Comparison of ENCODE assay signal across 22 cellular contexts in the genomic region with DNA sequence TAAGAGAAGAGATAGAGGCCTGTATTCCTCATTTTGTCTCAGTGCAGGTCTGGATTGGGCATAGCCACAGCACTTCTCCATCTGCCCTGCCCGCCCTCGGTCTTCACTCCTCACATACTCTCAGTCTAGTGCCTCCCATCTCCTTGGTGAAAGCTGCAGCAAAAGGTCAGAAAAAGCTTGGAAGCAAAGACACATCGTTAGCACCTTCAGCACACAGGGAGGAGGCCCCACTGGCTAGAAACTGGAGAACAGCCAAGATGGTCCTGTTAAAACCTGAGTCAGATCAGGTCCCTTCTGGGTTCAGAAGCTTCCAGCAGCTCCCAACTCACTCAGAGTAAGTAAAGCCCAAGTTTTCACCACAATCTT. TPM values are rescaled to one million over a fixed set of nuclear protein-coding genes. Genes with fewer than 3 reads are reported as not detected.
DNase-seq lines count a peak whose midpoint lies in the region; ATAC-seq, FAIRE-seq and TF ChIP-seq lines count a peak whose summit lies in the region.
"Had no signal": no experiment of that assay in that cellular context is flagged by ENCODE, and none has a peak within 500 bp of the region (broad histone marks: within the 10 kb centered on the region; RNA-seq: fewer than 3 reads in every experiment).

No MANE protein-coding gene starts in this region.

- H3K27ac Mint-ChIP-seq in CD4-positive, alpha-beta T cell, result no peak overlapping the region
- H3K27ac Mint-ChIP-seq: mesothelial cell of epicardium; stimulated activated naive CD8-positive, alpha-beta T cell treated with anti-CD3 and anti-CD28 coated beads, Interleukin-15, amount 100 ng/mL, for 72 hours had no signal

- no peak for ATAC-seq in CD4-positive, alpha-beta T cell (ENCODE audit: poor library complexity)
- no peak for ATAC-seq in HG03196 (IDR thresholded peaks at IDR 0.05; ENCODE audit: unreplicated experiment)
- ATAC-seq: Panc1; stimulated activated naive CD8-positive, alpha-beta T cell treated with anti-CD3 and anti-CD28 coated beads, Interleukin-15, amount 100 ng/mL, for 72 hours had no signal

- no peaks in the 10 kb centered on the region for H3K9me3 ChIP-seq in CD4-positive, alpha-beta T cell (ENCODE audit: control insufficient read depth, low read length)
- H3K9me3 ChIP-seq in kidney (ENCODE audit: control insufficient read depth in 1 of 2, low read length in 2 of 2) (no peaks in the 10 kb centered on the region), ovary (no peaks in the 10 kb centered on the region)
- H3K9me3 ChIP-seq: transverse colon had no signal

- POLR2A ChIA-PET in CD4-positive, alpha-beta T cell (lab: Charles Lee), result no interaction called here

- no peak for FAIRE-seq in kidney (lab: Jason Lieb, UNC)
- FAIRE-seq: endometrium, GM12891 had no signal

- 75 to 83% (median 77%) methylated on average over 3 of the region's 3 CpGs for WGBS in ovary, 3 donors

- H3K9ac ChIP-seq in kidney (ENCODE audit: low read length in 2 of 2), result no peak overlapping the region

- no peak for TF ChIP-seq POLR2A in ovary (IDR thresholded peaks at IDR 0.05)

- no peak overlapping the region for H3K27ac ChIP-seq in CD4-positive, alpha-beta T cell (ENCODE audit: low read depth, low read length)
- H3K27ac ChIP-seq in kidney (ENCODE audit: low read depth in 2 of 2, low read length in 2 of 2), result no peak overlapping the region
- no peak overlapping the region for H3K27ac ChIP-seq in ovary

- intact Hi-C loops in CD4-positive, alpha-beta T cell (cut with DNase I, micrococcal nuclease), result loop anchor here in 1 of 2 experiments (5.0 kb wide), 4 partner anchors 119 to 1314 kb away; a partner anchor contains a TSS
- intact Hi-C loops in kidney (cut with DNase I) (no loop called here), ovary (cut with DNase I) (loop anchor here in 3 of 4 donors (5.0 kb wide), 2 partner anchors 91 to 119 kb away; a partner anchor contains a TSS)

- H3K27me3 ChIP-seq in CD4-positive, alpha-beta T cell (ENCODE audit: control insufficient read depth, insufficient read depth, low read length), result peaks cover 49% of the 10 kb centered on the region
- no peaks in the 10 kb centered on the region for H3K27me3 ChIP-seq in ovary

- H3K4me3 Mint-ChIP-seq in CD4-positive, alpha-beta T cell, result peak overlapping the region; percentile 91

- H3K9me3 Mint-ChIP-seq in CD4-positive, alpha-beta T cell, result no peaks in the 10 kb centered on the region
- H3K9me3 Mint-ChIP-seq: mesothelial cell of epicardium; stimulated activated naive CD8-positive, alpha-beta T cell treated with anti-CD3 and anti-CD28 coated beads, Interleukin-15, amount 100 ng/mL, for 72 hours had no signal

- H3K36me3 ChIP-seq in kidney (ENCODE audit: control insufficient read depth in 1 of 2, insufficient read depth in 2 of 2, low read length in 2 of 2) (no peaks in the 10 kb centered on the region), ovary (no peaks in the 10 kb centered on the region)
- H3K36me3 ChIP-seq: transverse colon, WERI-Rb-1 had no signal

- TF ChIP-seq EP300 in ovary (IDR thresholded peaks at IDR 0.05), result no peak

- peaks cover 17% of the 10 kb centered on the region for H3K4me1 Mint-ChIP-seq in CD4-positive, alpha-beta T cell (ENCODE audit: low read depth)

- no peak overlapping the region for H3K4me3 ChIP-seq in kidney (ENCODE audit: low read length in 2 of 2)
- no peak overlapping the region for H3K4me3 ChIP-seq in ovary

- no peak for DNase-seq in CD4-positive, alpha-beta T cell
- DNase-seq in M059J (ENCODE audit: low read depth) (peak; percentile 11), kidney (peak; percentile 20), ovary (peak in 3 of 5 donors; percentile 9 to 28 (median 17)), 8988T (no peak), medulla oblongata (ENCODE audit: extremely low spot score) (no peak)
- no peak for DNase-seq in stimulated activated CD4-positive, alpha-beta T cell treated with anti-CD3 and anti-CD28 coated beads, Interleukin-2, amount 100 ng/mL, for 24 hours
- DNase-seq: activated CD4-positive, alpha-beta T cell treated with anti-CD3 and anti-CD28 coated beads, Interleukin-2, amount 50 U/mL, for 1 hour; cortex of kidney; IMR-90; stimulated activated CD4-positive, alpha-beta T cell treated with anti-CD3 and anti-CD28 coated beads, Interleukin-12 subunit alpha, Interleukin-12 subunit beta, amount 100 ng/mL, for 4 hours; stimulated activated naive CD8-positive, alpha-beta T cell treated with anti-CD3 and anti-CD28 coated beads, Interleukin-15, amount 100 ng/mL, for 72 hours; transverse colon had no signal

- peaks cover 17 to 24% of the 10 kb centered on the region in 2 donors for H3K4me1 ChIP-seq in kidney (ENCODE audit: control insufficient read depth in 1 of 2, insufficient read depth in 1 of 2, low read depth in 1 of 2, low read length in 2 of 2)
- H3K4me1 ChIP-seq in ovary (ENCODE audit: insufficient read depth), result peaks cover 12% of the 10 kb centered on the region

- peaks cover 66% of the 10 kb centered on the region for H3K27me3 Mint-ChIP-seq in CD4-positive, alpha-beta T cell

- CTCF ChIA-PET in CD4-positive, alpha-beta T cell (lab: Charles Lee), result no interaction called here

- no peaks in the 10 kb centered on the region for H3K36me3 Mint-ChIP-seq in CD4-positive, alpha-beta T cell (ENCODE audit: low read depth)
- H3K36me3 Mint-ChIP-seq: mesothelial cell of epicardium had no signal

- no peak for TF ChIP-seq CTCF in CD4-positive, alpha-beta T cell (IDR thresholded peaks at IDR 0.05)
- TF ChIP-seq CTCF in kidney (IDR thresholded peaks at IDR 0.05; ENCODE audit: borderline replicate concordance, extremely low read depth, insufficient read depth), result no peak
- no peak for TF ChIP-seq CTCF in ovary (IDR thresholded peaks at IDR 0.05)

RNA-seq across cellular contexts. Expression of a gene that starts 1.6 kb away (rescaled TPM):
- under 1 TPM in 1 of 2 experiments, not detected in 1; 0.30 TPM for total RNA-seq in CD4-positive, alpha-beta T cell
- total RNA-seq in M059J (2014; rRNA removed; shearing (Covaris generic)), result 0.10 TPM in 1 of 2 replicates, not detected in the other
- total RNA-seq in kidney, result 22.9 TPM
- polyA plus RNA-seq in kidney (ENCODE audit: insufficient read depth, low read depth, low replicate concordance), result 30.0 TPM
- 10 to 100 TPM; 23.2 to 83.3 (median 40.0) TPM for total RNA-seq in ovary
- polyA plus RNA-seq in ovary, result 10 to 100 TPM; 13.4 to 61.4 TPM
- total RNA-seq: T-helper 2 cell treated with Interferon-gamma antibody and Interleukin-4, amounts not matched to agents 100 ng/mL and 5 ng/mL, for 36 hours had no signal

RNA-seq across cellular contexts. Expression of a gene that starts 35.9 kb away (rescaled TPM):
- total RNA-seq in CD4-positive, alpha-beta T cell, result not detected
- not detected in 2 replicates for total RNA-seq in M059J (2014; rRNA removed; shearing (Covaris generic))
- not detected for total RNA-seq in kidney
- 0.60 TPM for polyA plus RNA-seq in kidney (ENCODE audit: insufficient read depth, low read depth, low replicate concordance)
- total RNA-seq in ovary, result 10 to 100 TPM in 1 of 7 donors, 1 to 10 TPM in 4, not detected in 2; 1.5 to 21.3 (median 1.7) TPM
- polyA plus RNA-seq in ovary, result under 1 TPM in 1 of 2 donors, not detected in 1; 0.06 TPM
- total RNA-seq: IMR-90; MCF 10A; mesothelial cell of epicardium; T-helper 2 cell treated with Interferon-gamma antibody and Interleukin-4, amounts not matched to agents 100 ng/mL and 5 ng/mL, for 36 hours; transverse colon had no signal
- polyA plus RNA-seq: adipose tissue, IMR-90 had no signal

Comparison
In these comparisons a context has a peak if more than half of its experiments do, and no peak if none do; other contexts are left out.
1. DNase-seq: peak in M059J (single experiment), kidney (single experiment) and ovary (3 of 5); none in CD4-positive, alpha-beta T cell (0 of 10), 8988T (single experiment), medulla oblongata (single experiment) and stimulated activated CD4-positive, alpha-beta T cell treated with anti-CD3 and anti-CD28 coated beads, Interleukin-2, amount 100 ng/mL, for 24 hours (0 of 2).
2. RNA of a gene that starts 1.6 kb away (total RNA-seq): 23.2 to 83.3 TPM in ovary and 22.9 TPM in kidney (single experiment); 0.30 TPM in CD4-positive, alpha-beta T cell and 0.10 TPM in M059J; every median in the first group is over 10 times any median in the second.